In genomic region chr6:117907600-117908245, GRCh38 we compare ENCODE assay signal across 9 cellular contexts. TPM values are rescaled to one million over a fixed set of nuclear protein-coding genes. Genes with fewer than 3 reads are reported as not detected.
DNase-seq lines count a peak whose midpoint lies in the region; ATAC-seq, FAIRE-seq and TF ChIP-seq lines count a peak whose summit lies in the region.
"Had no signal": no experiment of that assay in that cellular context is flagged by ENCODE, and none has a peak within 500 bp of the region (broad histone marks: within the 10 kb centered on the region; RNA-seq: fewer than 3 reads in every experiment).

No MANE protein-coding gene starts in this region.

- TF ChIP-seq EP300 in A549 (IDR thresholded peaks at IDR 0.05), result no peak

- no peak for TF ChIP-seq POLR2A in A549 (IDR thresholded peaks at IDR 0.05; ENCODE audit: low read length)

- no peak overlapping the region for H2BK15ac ChIP-seq in mesenchymal stem cell (ENCODE audit: low read depth, poor library complexity, severe bottlenecking)

- ATAC-seq in A549, result peak; percentile 33 to 62; a peak in 5 of 6 replicates
- ATAC-seq in GM19025 (IDR thresholded peaks at IDR 0.05; ENCODE audit: low read depth, unreplicated experiment), result peak; percentile 19

- no peak overlapping the region for H3K27ac ChIP-seq in A549
- H3K27ac ChIP-seq in HUES6 (ENCODE audit: low read depth, low read length), result no peak overlapping the region
- H3K27ac ChIP-seq in cingulate gyrus (ENCODE audit: low read depth, low read length), result peak overlapping the region; percentile 39
- no peak overlapping the region for H3K27ac ChIP-seq in mesenchymal stem cell (ENCODE audit: low read length, poor library complexity, severe bottlenecking)

- POLR2A ChIA-PET in A549 (lab: Yijun Ruan, JAX), result no interaction called here

- no peaks in the 10 kb centered on the region for H3K9me3 ChIP-seq in A549
- H3K9me3 ChIP-seq in HUES6 (ENCODE audit: control insufficient read depth, insufficient read depth, low read depth, low read length), result no peaks in the 10 kb centered on the region
- no peaks in the 10 kb centered on the region for H3K9me3 ChIP-seq in mesenchymal stem cell (ENCODE audit: control insufficient read depth, low read length)

- TF ChIP-seq CTCF in A549 (IDR thresholded peaks at IDR 0.05), result no peak

- no peak overlapping the region for H3K14ac ChIP-seq in mesenchymal stem cell (ENCODE audit: low read length in 2 of 2)

- FAIRE-seq in A549 (lab: Jason Lieb, UNC), result no peak
- FAIRE-seq: GM18507 had no signal

- CTCF ChIA-PET in A549 (lab: Yijun Ruan, JAX), result interaction anchor here (0.6 to 1.2 kb wide), 7 partner anchors 11 to 833 kb away, joined by 3 to 4 read pairs (median 3); no protein-coding TSS in a partner anchor

- no peak overlapping the region for H3K23ac ChIP-seq in mesenchymal stem cell (ENCODE audit: low read length in 2 of 2)

- no peak overlapping the region for H2AK5ac ChIP-seq in mesenchymal stem cell (ENCODE audit: low read length, severe bottlenecking)

- H3K9ac ChIP-seq in HUES6 (ENCODE audit: low read length) (peak overlapping the region; percentile 50), mesenchymal stem cell (ENCODE audit: low read length) (no peak overlapping the region)

- H2BK120ac ChIP-seq in mesenchymal stem cell (ENCODE audit: low read depth, low read length), result no peak overlapping the region

- no peak for TF ChIP-seq RAD21 in A549 (conservative IDR thresholded peaks at IDR 0.05 in 1 of 2, IDR thresholded peaks at IDR 0.05 in 1 of 2)

- H2BK5ac ChIP-seq in mesenchymal stem cell (ENCODE audit: low read depth, low read length, poor library complexity, severe bottlenecking), result peak overlapping the region; percentile 57

- H3K4me1 ChIP-seq in A549 (0 out of 3 replicates have a peak, but pooled peaks cover 3% of the 10 kb centered on the region), HUES6 (ENCODE audit: control insufficient read depth, insufficient read depth, low read length) (no peaks in the 10 kb centered on the region), mesenchymal stem cell (ENCODE audit: control insufficient read depth, insufficient read depth, low read depth, low read length) (peaks cover 17% of the 10 kb centered on the region)

- H3K4me3 ChIP-seq in A549 (peak overlapping the region; percentile 58), HUES6 (ENCODE audit: low read depth, low read length) (peak overlapping the region; percentile 76), mesenchymal stem cell (ENCODE audit: insufficient read depth in 1 of 2, low read depth in 1 of 2, low read length in 2 of 2) (peak overlapping the region; percentile 56 to 59)

- H3K4me2 ChIP-seq in A549 (peak overlapping the region; percentile 98), mesenchymal stem cell (ENCODE audit: low read length, poor library complexity, severe bottlenecking) (peak overlapping the region; percentile 99)

- DNase-seq in A549 (ENCODE audit: low read depth in 1 of 2, low spot score in 1 of 2) (no peak), mesenchymal stem cell (peak; percentile 0), SHP77 (lab: John Stamatoyannopoulos, UW) (no peak), UCSD-AML1 (lab: John Stamatoyannopoulos, UW; ENCODE audit: unreplicated experiment) (no peak), T1000 (lab: John Stamatoyannopoulos, UW) (no peak)

- peaks cover 36% of the 10 kb centered on the region for H3K27me3 ChIP-seq in HUES6 (ENCODE audit: control insufficient read depth, insufficient read depth, low read length)
- H3K27me3 ChIP-seq in mesenchymal stem cell (ENCODE audit: control insufficient read depth in 1 of 2, insufficient read depth in 1 of 2, low read length in 2 of 2), result peaks cover 38 to 50% of the 10 kb centered on the region in 2 experiments

- peak overlapping the region; percentile 77 for H2AFZ ChIP-seq in mesenchymal stem cell (ENCODE audit: low read depth, low read length)

- no peak overlapping the region for H3K4ac ChIP-seq in mesenchymal stem cell (ENCODE audit: low read depth in 1 of 2, low read length in 2 of 2)

- H4K8ac ChIP-seq in mesenchymal stem cell (ENCODE audit: low read length), result no peak overlapping the region

- H2BK12ac ChIP-seq in mesenchymal stem cell (ENCODE audit: low read length in 2 of 2), result no peak overlapping the region

- WGBS in A549 (ENCODE audit: missing lambda C conversion rate), result no CpG with 5 or more reads among the region's 82 CpGs
- under 1% methylated on average over 63 of the region's 82 CpGs for WGBS in mesenchymal stem cell

- no peak overlapping the region for H3K18ac ChIP-seq in mesenchymal stem cell (ENCODE audit: low read depth in 1 of 2, low read length in 2 of 2)

- H3K36me3 ChIP-seq in HUES6 (ENCODE audit: control insufficient read depth, insufficient read depth, low read length) (no peaks in the 10 kb centered on the region), mesenchymal stem cell (ENCODE audit: control insufficient read depth in 1 of 2, insufficient read depth in 2 of 2, low read depth in 1 of 2, low read length in 2 of 2) (no peaks in the 10 kb centered on the region)

- no peak overlapping the region for H4K91ac ChIP-seq in mesenchymal stem cell (ENCODE audit: low read length)

- no peaks in the 10 kb centered on the region for H3K79me1 ChIP-seq in mesenchymal stem cell (replicated peaks; ENCODE audit: low read length, poor library complexity, severe bottlenecking)

TF ChIP-seq in A549, 52 proteins besides CTCF, POLR2A, EP300 and RAD21:
- TF ChIP-seq TFCP2L1 (CRISPR knock-in tag; IDR thresholded peaks at IDR 0.05), result no peak
- TF ChIP-seq PBX3 (IDR thresholded peaks at IDR 0.05), result no peak
- no peak for TF ChIP-seq MAZ (IDR thresholded peaks at IDR 0.05; ENCODE audit: borderline replicate concordance, low read depth, low read length)
- no peak for TF ChIP-seq CHD2 (IDR thresholded peaks at IDR 0.05; ENCODE audit: low read length, partially characterized antibody)
- no peak for TF ChIP-seq RFX5 (IDR thresholded peaks at IDR 0.05)
- TF ChIP-seq MAFK (IDR thresholded peaks at IDR 0.05; ENCODE audit: partially characterized antibody), result no peak
- no peak for TF ChIP-seq MYC (IDR thresholded peaks at IDR 0.05; ENCODE audit: borderline replicate concordance, low read length)
- TF ChIP-seq ZNF302 (CRISPR knock-in tag; IDR thresholded peaks at IDR 0.05), result no peak
- TF ChIP-seq RNF2 (IDR thresholded peaks at IDR 0.05; ENCODE audit: borderline replicate concordance, low read depth), result no peak
- no peak for TF ChIP-seq USF2 (IDR thresholded peaks at IDR 0.05)
- TF ChIP-seq HDAC2 (IDR thresholded peaks at IDR 0.05), result no peak
- TF ChIP-seq NR3C1 (IDR thresholded peaks at IDR 0.05), result no peak
- TF ChIP-seq NFE2L2 (conservative IDR thresholded peaks at IDR 0.05; ENCODE audit: low read length), result no peak
- no peak for TF ChIP-seq HMGXB4 (CRISPR knock-in tag; IDR thresholded peaks at IDR 0.05; ENCODE audit: borderline replicate concordance)
- no peak for TF ChIP-seq ZC3H11A (IDR thresholded peaks at IDR 0.05)
- TF ChIP-seq POLR2AphosphoS2 (conservative IDR thresholded peaks at IDR 0.05; ENCODE audit: low read length), result no peak

RNA-seq across cellular contexts. Expression of gene SLC35F1, which starts 0.7 kb away (rescaled TPM):
- polyA plus RNA-seq in A549 (2011; rRNA removed) (0.01 and 0.03 TPM in 2 replicates), A549 (2017; fragmentation: RNase III; extraction: RNeasy Plus Mini Kit Qiagen cat#74134 plus additional on column Dnase treatment) (0.01 to 0.03 TPM in 2 of 3 replicates, not detected in the other)
- not detected in 2 replicates for polyA plus RNA-seq in A549 (2012; cell fraction: cytosol; rRNA removed)
- polyA plus RNA-seq in A549 (2012; cell fraction: nucleus; rRNA removed), result not detected in 2 replicates
- 0.08 TPM in 1 of 2 replicates, not detected in the other for polyA minus RNA-seq in A549 (2011; rRNA and poly(A)+ RNA removed)
- 0.10 TPM for polyA plus RNA-seq in mesenchymal stem cell (2013, experiment 1 of 2)
- polyA plus RNA-seq in mesenchymal stem cell (2013, experiment 2 of 2), result 0.14 TPM
